In genomic region chr9:98129451-98129881, GRCh38 we compare ENCODE assay signal across 9 cellular contexts. TPM values are rescaled to one million over a fixed set of nuclear protein-coding genes. Genes with fewer than 3 reads are reported as not detected.
DNase-seq lines count a peak whose midpoint lies in the region; ATAC-seq and TF ChIP-seq lines count a peak whose summit lies in the region.
"Had no signal": no experiment of that assay in that cellular context is flagged by ENCODE, and none has a peak within 500 bp of the region (broad histone marks: within the 10 kb centered on the region; RNA-seq: fewer than 3 reads in every experiment).

No MANE protein-coding gene starts in this region.

- peaks cover 2% of the 10 kb centered on the region for H3K27me3 Mint-ChIP-seq in activated T-helper 1 cell treated with anti-CD3 and anti-CD28 coated beads, Interleukin-12 subunit alpha, Interleukin-12 subunit beta, Interleukin-2, Interleukin-4 antibody, amounts not matched to agents 30 ng/mL and 10 ng/mL and 1 ng/mL, durations not matched to agents 14 hours and 24 hours and 36 hours (ENCODE audit: insufficient read depth)

- H3K4me1 Mint-ChIP-seq in activated T-helper 1 cell treated with anti-CD3 and anti-CD28 coated beads, Interleukin-12 subunit alpha, Interleukin-12 subunit beta, Interleukin-2, Interleukin-4 antibody, amounts not matched to agents 30 ng/mL and 10 ng/mL and 1 ng/mL, durations not matched to agents 14 hours and 24 hours and 36 hours (ENCODE audit: low read depth) = peaks cover 17% of the 10 kb centered on the region

- no peak overlapping the region for H3K27ac ChIP-seq in right cardiac atrium (ENCODE audit: low read length)

- intact Hi-C loops in right cardiac atrium (cut with DNase I) = no loop called here
- intact Hi-C loops in activated T-helper 1 cell treated with anti-CD3 and anti-CD28 coated beads, Interleukin-12 subunit alpha, Interleukin-12 subunit beta, Interleukin-2, Interleukin-4 antibody, amounts not matched to agents 30 ng/mL and 10 ng/mL and 1 ng/mL, durations not matched to agents 14 hours and 24 hours and 36 hours (cut with micrococcal nuclease) = no loop called here

- H3K9me3 Mint-ChIP-seq in activated T-helper 1 cell treated with anti-CD3 and anti-CD28 coated beads, Interleukin-12 subunit alpha, Interleukin-12 subunit beta, Interleukin-2, Interleukin-4 antibody, amounts not matched to agents 30 ng/mL and 10 ng/mL and 1 ng/mL, durations not matched to agents 14 hours and 24 hours and 36 hours = no peaks in the 10 kb centered on the region
- no peaks in the 10 kb centered on the region for H3K9me3 Mint-ChIP-seq in activated naive CD4-positive, alpha-beta T cell treated with anti-CD3 and anti-CD28 coated beads, Interleukin-2, amount 50 U/mL, for 72 hours

- H3K4me3 ChIP-seq in NB4 (ENCODE audit: low read depth, low read length) (no peak overlapping the region), right cardiac atrium (ENCODE audit: low read length) (no peak overlapping the region)

- TF ChIP-seq POLR2A in NB4 (IDR thresholded peaks at IDR 0.05; ENCODE audit: extremely low read depth, insufficient read length) = no peak

- TF ChIP-seq CTCF in NB4 (IDR thresholded peaks at IDR 0.05; ENCODE audit: low read depth, low read length) = no peak
- TF ChIP-seq CTCF in omental fat pad (IDR thresholded peaks at IDR 0.05) = no peak

- no peak overlapping the region for H3K4me3 Mint-ChIP-seq in activated T-helper 1 cell treated with anti-CD3 and anti-CD28 coated beads, Interleukin-12 subunit alpha, Interleukin-12 subunit beta, Interleukin-2, Interleukin-4 antibody, amounts not matched to agents 30 ng/mL and 10 ng/mL and 1 ng/mL, durations not matched to agents 14 hours and 24 hours and 36 hours

- no peaks in the 10 kb centered on the region for H3K4me1 ChIP-seq in right cardiac atrium (ENCODE audit: control insufficient read depth, insufficient read depth, low read length)

- H3K27me3 ChIP-seq in right cardiac atrium (ENCODE audit: control insufficient read depth, insufficient read depth) = no peaks in the 10 kb centered on the region

- 85% methylated on average over 10 of the region's 10 CpGs for WGBS in right cardiac atrium

- peak; percentile 86 for ATAC-seq in GM21576 (IDR thresholded peaks at IDR 0.05; ENCODE audit: unreplicated experiment)
- ATAC-seq in right cardiac atrium = peak; percentile 54 to 69
- ATAC-seq in omental fat pad (ENCODE audit: low FRiP score) = no peak
- no peak for ATAC-seq in activated naive CD4-positive, alpha-beta T cell treated with anti-CD3 and anti-CD28 coated beads, Interleukin-2, amount 50 U/mL, for 72 hours

- H3K9me3 ChIP-seq in right cardiac atrium (ENCODE audit: control insufficient read depth, low read length) = no peaks in the 10 kb centered on the region

- no peak overlapping the region for H3K27ac Mint-ChIP-seq in activated T-helper 1 cell treated with anti-CD3 and anti-CD28 coated beads, Interleukin-12 subunit alpha, Interleukin-12 subunit beta, Interleukin-2, Interleukin-4 antibody, amounts not matched to agents 30 ng/mL and 10 ng/mL and 1 ng/mL, durations not matched to agents 14 hours and 24 hours and 36 hours
- peak overlapping the region in 1 of 2 donors; percentile 77 for H3K27ac Mint-ChIP-seq in activated naive CD4-positive, alpha-beta T cell treated with anti-CD3 and anti-CD28 coated beads, Interleukin-2, amount 50 U/mL, for 72 hours

- peak; percentile 29 for DNase-seq in ELR (ENCODE audit: low read depth)
- peak; percentile 94 for DNase-seq in NB4 (ENCODE audit: low read depth)
- no peak for DNase-seq in right cardiac atrium
- DNase-seq in occipital lobe (lab: John Stamatoyannopoulos, UW) = no peak
- no peak for DNase-seq in activated T-helper 1 cell treated with anti-CD3 and anti-CD28 coated beads, Interleukin-12 subunit alpha, Interleukin-12 subunit beta, Interleukin-2, Interleukin-4 antibody, amounts not matched to agents 30 ng/mL and 10 ng/mL and 1 ng/mL, durations not matched to agents 14 hours and 24 hours and 36 hours (ENCODE audit: low spot score)
- no peak for DNase-seq in omental fat pad (ENCODE audit: low spot score)
- DNase-seq in activated naive CD4-positive, alpha-beta T cell treated with anti-CD3 and anti-CD28 coated beads, Interleukin-2, amount 50 U/mL, for 72 hours (ENCODE audit: low spot score in 2 of 2) = no peak
- DNase-seq: NCI-H2081 treated with DMSO at 0.1 percent for 48 hours had no signal

- H3K36me3 Mint-ChIP-seq in activated T-helper 1 cell treated with anti-CD3 and anti-CD28 coated beads, Interleukin-12 subunit alpha, Interleukin-12 subunit beta, Interleukin-2, Interleukin-4 antibody, amounts not matched to agents 30 ng/mL and 10 ng/mL and 1 ng/mL, durations not matched to agents 14 hours and 24 hours and 36 hours (ENCODE audit: low read depth) = peaks cover 3% of the 10 kb centered on the region
- H3K36me3 Mint-ChIP-seq in activated naive CD4-positive, alpha-beta T cell treated with anti-CD3 and anti-CD28 coated beads, Interleukin-2, amount 50 U/mL, for 72 hours = peaks cover 0 to 4% of the 10 kb centered on the region in 2 donors

RNA-seq across cellular contexts. Expression of gene TRIM14, which starts 10.4 kb away (rescaled TPM):
- total RNA-seq in right cardiac atrium (1 to 10 TPM; 3.8 to 8.1 (median 4.8) TPM), occipital lobe (2.2 TPM), omental fat pad (10 to 100 TPM; 11.7 to 25.4 (median 17.0) TPM)
- polyA plus RNA-seq in right cardiac atrium = 1.2 TPM
- total RNA-seq in activated T-helper 1 cell treated with anti-CD3 and anti-CD28 coated beads, Interleukin-12 subunit alpha, Interleukin-12 subunit beta, Interleukin-2, Interleukin-4 antibody, amounts not matched to agents 30 ng/mL and 10 ng/mL and 1 ng/mL, durations not matched to agents 14 hours and 24 hours and 36 hours = 41.7 and 42.0 TPM in 2 replicates
- 10 to 100 TPM; 37.3 to 59.3 TPM for total RNA-seq in activated naive CD4-positive, alpha-beta T cell treated with anti-CD3 and anti-CD28 coated beads, Interleukin-2, amount 50 U/mL, for 72 hours

Comparison
In these comparisons a context has a peak if more than half of its experiments do, and no peak if none do; other contexts are left out.
1. DNase-seq: peak in ELR (single experiment) and NB4 (single experiment); none in right cardiac atrium (0 of 3), occipital lobe (single experiment), activated T-helper 1 cell treated with anti-CD3 and anti-CD28 coated beads, Interleukin-12 subunit alpha, Interleukin-12 subunit beta, Interleukin-2, Interleukin-4 antibody, amounts not matched to agents 30 ng/mL and 10 ng/mL and 1 ng/mL, durations not matched to agents 14 hours and 24 hours and 36 hours (single experiment), omental fat pad (single experiment) and activated naive CD4-positive, alpha-beta T cell treated with anti-CD3 and anti-CD28 coated beads, Interleukin-2, amount 50 U/mL, for 72 hours (0 of 2).
2. ATAC-seq: peak in GM21576 (single experiment) and right cardiac atrium (2 of 2); none in omental fat pad (single experiment) and activated naive CD4-positive, alpha-beta T cell treated with anti-CD3 and anti-CD28 coated beads, Interleukin-2, amount 50 U/mL, for 72 hours (0 of 2).